Comparison of ENCODE assay signal across 7 cellular contexts in the genomic region with DNA sequence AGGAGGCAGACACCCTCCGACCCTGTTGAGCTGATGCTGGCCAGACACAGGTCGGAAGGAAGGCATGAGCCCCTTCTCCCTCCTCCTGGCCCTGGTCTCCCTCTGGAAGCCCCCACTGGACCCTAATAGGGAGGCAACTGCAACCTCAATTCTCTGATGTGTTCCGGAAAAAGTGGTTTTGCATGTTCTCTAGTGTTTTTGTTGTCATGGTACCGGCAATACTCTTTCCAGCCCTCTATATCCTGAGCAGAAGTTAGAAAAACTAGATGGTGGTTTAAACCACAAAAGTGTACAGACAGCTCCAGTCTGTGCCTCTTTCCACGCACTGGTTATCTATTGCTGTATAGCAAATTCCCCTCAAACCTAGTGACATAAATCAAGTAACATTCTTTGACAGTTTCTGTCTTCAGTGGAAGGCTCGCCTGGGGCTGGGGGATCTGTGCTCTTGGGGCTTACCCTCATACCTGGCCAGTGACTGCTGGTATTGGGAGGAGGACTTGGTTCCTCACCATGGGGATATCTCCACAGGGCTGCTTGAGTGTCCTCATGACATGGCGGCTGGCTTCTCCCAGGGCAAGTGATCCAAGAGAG. TPM values are rescaled to one million over a fixed set of nuclear protein-coding genes. Genes with fewer than 3 reads are reported as not detected.
A peak's percentile ranks its signal among the peaks of the same experiment; 100 is the strongest.
DNase-seq lines count a peak whose midpoint lies in the region; ATAC-seq and TF ChIP-seq lines count a peak whose summit lies in the region.

No MANE protein-coding gene starts in this region.

- H3K36me3 Mint-ChIP-seq in activated T-helper 1 cell treated with anti-CD3 and anti-CD28 coated beads, Interleukin-12 subunit alpha, Interleukin-12 subunit beta, Interleukin-2, Interleukin-4 antibody, amounts not matched to agents 30 ng/mL and 10 ng/mL and 1 ng/mL, durations not matched to agents 14 hours and 24 hours and 36 hours (ENCODE audit: low read depth), result peaks cover 54% of the 10 kb centered on the region
- peaks cover 100% of the 10 kb centered on the region for H3K36me3 Mint-ChIP-seq in stimulated activated effector memory CD8-positive, alpha-beta T cell treated with anti-CD3 and anti-CD28 coated beads, Interleukin-12 subunit alpha, Interleukin-12 subunit beta, amount 100 ng/mL, for 72 hours

- intact Hi-C loops in activated T-helper 1 cell treated with anti-CD3 and anti-CD28 coated beads, Interleukin-12 subunit alpha, Interleukin-12 subunit beta, Interleukin-2, Interleukin-4 antibody, amounts not matched to agents 30 ng/mL and 10 ng/mL and 1 ng/mL, durations not matched to agents 14 hours and 24 hours and 36 hours (cut with micrococcal nuclease), result loop anchor here (1.0 to 5.0 kb wide), 5 partner anchors 14 to 475 kb away; no protein-coding TSS in a partner anchor

- DNase-seq in GM20000 (ENCODE audit: low spot score) (peak; percentile 54), NCI-H187 (lab: John Stamatoyannopoulos, UW) (no peak), DMS 273 (lab: John Stamatoyannopoulos, UW; ENCODE audit: unreplicated experiment) (no peak)
- peak; percentile 61 for DNase-seq in activated T-helper 1 cell treated with anti-CD3 and anti-CD28 coated beads, Interleukin-12 subunit alpha, Interleukin-12 subunit beta, Interleukin-2, Interleukin-4 antibody, amounts not matched to agents 30 ng/mL and 10 ng/mL and 1 ng/mL, durations not matched to agents 14 hours and 24 hours and 36 hours (ENCODE audit: low spot score)
- no peak for DNase-seq in stimulated activated effector memory CD8-positive, alpha-beta T cell treated with anti-CD3 and anti-CD28 coated beads, Interleukin-12 subunit alpha, Interleukin-12 subunit beta, amount 100 ng/mL, for 72 hours (ENCODE audit: low spot score in 2 of 2)

- H3K9me3 Mint-ChIP-seq in activated T-helper 1 cell treated with anti-CD3 and anti-CD28 coated beads, Interleukin-12 subunit alpha, Interleukin-12 subunit beta, Interleukin-2, Interleukin-4 antibody, amounts not matched to agents 30 ng/mL and 10 ng/mL and 1 ng/mL, durations not matched to agents 14 hours and 24 hours and 36 hours, result peaks cover 3% of the 10 kb centered on the region
- H3K9me3 Mint-ChIP-seq in stimulated activated effector memory CD8-positive, alpha-beta T cell treated with anti-CD3 and anti-CD28 coated beads, Interleukin-12 subunit alpha, Interleukin-12 subunit beta, amount 100 ng/mL, for 72 hours, result no peaks in the 10 kb centered on the region

- peaks cover 62% of the 10 kb centered on the region for H3K4me1 Mint-ChIP-seq in activated T-helper 1 cell treated with anti-CD3 and anti-CD28 coated beads, Interleukin-12 subunit alpha, Interleukin-12 subunit beta, Interleukin-2, Interleukin-4 antibody, amounts not matched to agents 30 ng/mL and 10 ng/mL and 1 ng/mL, durations not matched to agents 14 hours and 24 hours and 36 hours (ENCODE audit: low read depth)
- peaks cover 70% of the 10 kb centered on the region for H3K4me1 Mint-ChIP-seq in stimulated activated effector memory CD8-positive, alpha-beta T cell treated with anti-CD3 and anti-CD28 coated beads, Interleukin-12 subunit alpha, Interleukin-12 subunit beta, amount 100 ng/mL, for 72 hours

- no peak for TF ChIP-seq CTCF in GM20000 (IDR thresholded peaks at IDR 0.05; ENCODE audit: extremely low read depth, missing control alignments)

- peak; percentile 78 for ATAC-seq in HG03432 (IDR thresholded peaks at IDR 0.05; ENCODE audit: unreplicated experiment)
- ATAC-seq in stimulated activated effector memory CD8-positive, alpha-beta T cell treated with anti-CD3 and anti-CD28 coated beads, Interleukin-12 subunit alpha, Interleukin-12 subunit beta, amount 100 ng/mL, for 72 hours, result peak; percentile 93
- no peak for ATAC-seq in GM18520 (IDR thresholded peaks at IDR 0.05; ENCODE audit: unreplicated experiment)

- no peaks in the 10 kb centered on the region for H3K27me3 Mint-ChIP-seq in activated T-helper 1 cell treated with anti-CD3 and anti-CD28 coated beads, Interleukin-12 subunit alpha, Interleukin-12 subunit beta, Interleukin-2, Interleukin-4 antibody, amounts not matched to agents 30 ng/mL and 10 ng/mL and 1 ng/mL, durations not matched to agents 14 hours and 24 hours and 36 hours (ENCODE audit: insufficient read depth)

- peak overlapping the region; percentile 74 for H3K4me3 Mint-ChIP-seq in activated T-helper 1 cell treated with anti-CD3 and anti-CD28 coated beads, Interleukin-12 subunit alpha, Interleukin-12 subunit beta, Interleukin-2, Interleukin-4 antibody, amounts not matched to agents 30 ng/mL and 10 ng/mL and 1 ng/mL, durations not matched to agents 14 hours and 24 hours and 36 hours
- H3K4me3 Mint-ChIP-seq in stimulated activated effector memory CD8-positive, alpha-beta T cell treated with anti-CD3 and anti-CD28 coated beads, Interleukin-12 subunit alpha, Interleukin-12 subunit beta, amount 100 ng/mL, for 72 hours, result peak overlapping the region; percentile 16

- peak overlapping the region; percentile 90 for H3K27ac Mint-ChIP-seq in activated T-helper 1 cell treated with anti-CD3 and anti-CD28 coated beads, Interleukin-12 subunit alpha, Interleukin-12 subunit beta, Interleukin-2, Interleukin-4 antibody, amounts not matched to agents 30 ng/mL and 10 ng/mL and 1 ng/mL, durations not matched to agents 14 hours and 24 hours and 36 hours
- peak overlapping the region; percentile 76 for H3K27ac Mint-ChIP-seq in stimulated activated effector memory CD8-positive, alpha-beta T cell treated with anti-CD3 and anti-CD28 coated beads, Interleukin-12 subunit alpha, Interleukin-12 subunit beta, amount 100 ng/mL, for 72 hours

RNA-seq across cellular contexts. Expression of a gene that starts 37.0 kb away (rescaled TPM):
- 123 and 139 TPM in 2 replicates for total RNA-seq in activated T-helper 1 cell treated with anti-CD3 and anti-CD28 coated beads, Interleukin-12 subunit alpha, Interleukin-12 subunit beta, Interleukin-2, Interleukin-4 antibody, amounts not matched to agents 30 ng/mL and 10 ng/mL and 1 ng/mL, durations not matched to agents 14 hours and 24 hours and 36 hours

RNA-seq across cellular contexts. Expression of a gene that starts 42.3 kb away (rescaled TPM):
- 103 and 105 TPM in 2 replicates for total RNA-seq in activated T-helper 1 cell treated with anti-CD3 and anti-CD28 coated beads, Interleukin-12 subunit alpha, Interleukin-12 subunit beta, Interleukin-2, Interleukin-4 antibody, amounts not matched to agents 30 ng/mL and 10 ng/mL and 1 ng/mL, durations not matched to agents 14 hours and 24 hours and 36 hours

Comparison
In these comparisons a context has a peak if more than half of its experiments do, and no peak if none do; other contexts are left out.
1. DNase-seq: peak in GM20000 (single experiment) and activated T-helper 1 cell treated with anti-CD3 and anti-CD28 coated beads, Interleukin-12 subunit alpha, Interleukin-12 subunit beta, Interleukin-2, Interleukin-4 antibody, amounts not matched to agents 30 ng/mL and 10 ng/mL and 1 ng/mL, durations not matched to agents 14 hours and 24 hours and 36 hours (single experiment); none in stimulated activated effector memory CD8-positive, alpha-beta T cell treated with anti-CD3 and anti-CD28 coated beads, Interleukin-12 subunit alpha, Interleukin-12 subunit beta, amount 100 ng/mL, for 72 hours (0 of 2), NCI-H187 (0 of 2) and DMS 273 (single experiment).